13 cellular contexts compared by ENCODE assay signal in the genomic region with DNA sequence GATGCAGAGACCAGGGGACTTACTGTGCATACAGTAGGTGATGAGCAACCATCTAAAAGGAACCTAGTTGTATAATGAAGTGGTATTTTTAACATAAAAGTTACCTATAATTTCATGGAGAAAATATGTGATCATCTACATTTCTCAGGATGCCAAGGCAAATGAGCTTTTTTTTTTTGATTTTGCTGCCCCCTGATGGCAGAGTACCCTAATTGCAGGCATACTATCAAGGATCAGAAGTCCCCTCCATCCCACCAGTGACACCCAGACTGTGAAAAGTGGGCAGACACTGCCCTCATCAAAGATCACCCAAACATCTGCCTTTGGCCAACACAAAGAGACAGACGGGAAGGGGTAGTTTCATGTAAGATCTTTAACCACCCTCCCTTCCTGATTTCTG. TPM values are rescaled to one million over a fixed set of nuclear protein-coding genes. Genes with fewer than 3 reads are reported as not detected.
A peak's percentile ranks its signal among the peaks of the same experiment; 100 is the strongest.
DNase-seq lines count a peak whose midpoint lies in the region; ATAC-seq and TF ChIP-seq lines count a peak whose summit lies in the region.
"Had no signal": no experiment of that assay in that cellular context is flagged by ENCODE, and none has a peak within 500 bp of the region (broad histone marks: within the 10 kb centered on the region; RNA-seq: fewer than 3 reads in every experiment).

No MANE protein-coding gene starts in this region.

- no peaks in the 10 kb centered on the region for H4K20me1 ChIP-seq in H9 (ENCODE audit: control insufficient read depth, insufficient read depth, insufficient read length)

- TF ChIP-seq CTCF in AG09319 (IDR thresholded peaks at IDR 0.05; ENCODE audit: low read depth, low read length) (peak; percentile 16), H9 (conservative IDR thresholded peaks at IDR 0.05) (peak; percentile 75), brain microvascular endothelial cell (IDR thresholded peaks at IDR 0.05; ENCODE audit: low read depth, low read length, missing control alignments) (peak; percentile 63), lower lobe of right lung (IDR thresholded peaks at IDR 0.05) (peak; percentile 44)

- H3K9me3 Mint-ChIP-seq in H9 = peaks cover 13 to 17% of the 10 kb centered on the region in 2 experiments

- DNase-seq in AG09319 (ENCODE audit: extremely low read depth, low read depth) (no peak), H9 (no peak), brain microvascular endothelial cell (no peak), lower lobe of right lung (no peak), SW480 (ENCODE audit: low spot score) (no peak), NOMO-1 treated with dmso at 0.1 percent for 144 hours (lab: John Stamatoyannopoulos, UW; ENCODE audit: unreplicated experiment) (no peak), SHP77 (lab: John Stamatoyannopoulos, UW) (no peak)
- DNase-seq: CD8-positive, alpha-beta memory T cell; NCI-H1417 treated with DMSO at 0.1 percent for 48 hours; NCI-H774; stomach; T-cell had no signal

- H2BK12ac ChIP-seq in H9 (ENCODE audit: insufficient read length, low read depth, low read length) = no peak overlapping the region

- no peak overlapping the region for H2AK5ac ChIP-seq in H9 (ENCODE audit: insufficient read length, low read length)

- no CpG with 5 or more reads among the region's 1 CpG for WGBS in H9 (ENCODE audit: extremely low coverage, insufficient read length, low lambda C conversion rate)

- no peak overlapping the region for H3K18ac ChIP-seq in H9 (ENCODE audit: insufficient read length, low read depth, low read length)

- H2BK120ac ChIP-seq in H9 (ENCODE audit: low read depth, low read length, poor library complexity, severe bottlenecking) = no peak overlapping the region

- H2BK15ac ChIP-seq in H9 (ENCODE audit: low read depth, low read length) = no peak overlapping the region

- H4K91ac ChIP-seq in H9 (ENCODE audit: insufficient read length, low read depth, low read length) = no peak overlapping the region

- H3K9me3 ChIP-seq in H9 (ENCODE audit: control insufficient read depth, low read depth, low read length) (peaks cover 5% of the 10 kb centered on the region), lower lobe of right lung (peaks cover 12% of the 10 kb centered on the region)

- intact Hi-C loops in lower lobe of right lung (cut with DNase I) = no loop called here

- H3K36me3 ChIP-seq in brain microvascular endothelial cell (replicated peaks) = no peaks in the 10 kb centered on the region
- H3K36me3 ChIP-seq in lower lobe of right lung = no peaks in the 10 kb centered on the region
- H3K36me3 ChIP-seq: stomach had no signal

- H3K4me1 Mint-ChIP-seq in H9 = no peaks in the 10 kb centered on the region

- no peak overlapping the region for H3K9ac ChIP-seq in H9 (ENCODE audit: extremely low read depth, insufficient read length, low read length)

- H3K4me3 Mint-ChIP-seq in H9 = no peak overlapping the region
- H3K4me3 Mint-ChIP-seq: CD8-positive, alpha-beta memory T cell; T-cell had no signal

- H3K4ac ChIP-seq in H9 (ENCODE audit: low read depth, low read length) = no peak overlapping the region

- no peaks in the 10 kb centered on the region for H3K23me2 ChIP-seq in H9 (ENCODE audit: insufficient read length, low read depth, low read length, poor library complexity, severe bottlenecking)

- H3K4me3 ChIP-seq in brain microvascular endothelial cell (ENCODE audit: low read depth, low read length) (no peak overlapping the region), lower lobe of right lung (no peak overlapping the region)
- H3K4me3 ChIP-seq: stomach had no signal

- in situ Hi-C loops in brain microvascular endothelial cell (cut with HindIII; ENCODE audit: low pct_ligation_motif_present, low sequenced_read_pairs) = no loop called here

- peaks cover 20% of the 10 kb centered on the region for H3K27me3 Mint-ChIP-seq in H9 (ENCODE audit: low read depth)

- no peak overlapping the region for H3K23ac ChIP-seq in H9 (ENCODE audit: insufficient read length, low read depth, low read length)

- ATAC-seq in lower lobe of right lung = no peak
- no peak for ATAC-seq in HG03354 (IDR thresholded peaks at IDR 0.05; ENCODE audit: poor library complexity, severe bottlenecking, unreplicated experiment)
- ATAC-seq: T-cell had no signal

- no peak overlapping the region for H3K27ac Mint-ChIP-seq in H9
- H3K27ac Mint-ChIP-seq: CD8-positive, alpha-beta memory T cell; T-cell had no signal

- no peak overlapping the region for H2BK20ac ChIP-seq in H9 (ENCODE audit: low read depth, low read length, poor library complexity, severe bottlenecking)

- H3K4me1 ChIP-seq in H9 (ENCODE audit: insufficient read depth, low read length) = no peaks in the 10 kb centered on the region
- peaks cover 7% of the 10 kb centered on the region for H3K4me1 ChIP-seq in lower lobe of right lung

- no peak overlapping the region for H3T11ph ChIP-seq in H9 (ENCODE audit: low read length)

- H3K36me3 Mint-ChIP-seq in H9 (ENCODE audit: insufficient read depth in 1 of 3, low read depth in 3 of 3) = peaks cover 0 to 5% (median 4%) of the 10 kb centered on the region in 3 experiments; a peak in 2 of 7 replicates

- H2BK5ac ChIP-seq in H9 (ENCODE audit: insufficient read length, low read length) = no peak overlapping the region

- no peak overlapping the region for H4K5ac ChIP-seq in H9 (ENCODE audit: insufficient read length, low read depth, low read length)

- no peak overlapping the region for H3K27ac ChIP-seq in H9 (ENCODE audit: insufficient read length, low read depth, low read length)
- H3K27ac ChIP-seq in brain microvascular endothelial cell = no peak overlapping the region
- no peak overlapping the region for H3K27ac ChIP-seq in lower lobe of right lung

- H3K56ac ChIP-seq in H9 (ENCODE audit: insufficient read length, low read depth, low read length) = no peak overlapping the region

- H3K4me2 ChIP-seq in H9 (ENCODE audit: insufficient read depth, insufficient read length, low read length) = no peak overlapping the region

- no peaks in the 10 kb centered on the region for H3K79me1 ChIP-seq in H9 (ENCODE audit: insufficient read depth, low read depth, low read length, poor library complexity, severe bottlenecking)

- H3K27me3 ChIP-seq in H9 (ENCODE audit: insufficient read depth, low read length) (no peaks in the 10 kb centered on the region), brain microvascular endothelial cell (replicated peaks) (peaks cover 13% of the 10 kb centered on the region), lower lobe of right lung (ENCODE audit: low read depth) (no peaks in the 10 kb centered on the region)

- H2AFZ ChIP-seq in H9 (ENCODE audit: low read length) = no peak overlapping the region

- no peak overlapping the region for H3K14ac ChIP-seq in H9 (ENCODE audit: insufficient read depth, low read length)

- no peaks in the 10 kb centered on the region for H3K79me2 ChIP-seq in H9 (ENCODE audit: insufficient read depth, low read length)

- H4K8ac ChIP-seq in H9 (replicated peaks; ENCODE audit: insufficient read length, low read depth, low read length) = no peak overlapping the region

RNA-seq across cellular contexts. Expression of a gene that starts 9.6 kb away (rescaled TPM):
- 0.90 and 1.0 TPM in 2 replicates for total RNA-seq in H9 (2021)
- total RNA-seq in lower lobe of right lung = 5.2 TPM

RNA-seq across cellular contexts. Expression of a gene that starts 30.9 kb away (rescaled TPM):
- 0.39 and 0.74 TPM in 2 replicates for total RNA-seq in H9 (2021)
- total RNA-seq in lower lobe of right lung = 73.1 TPM

Comparison
In these comparisons a context has a peak if more than half of its experiments do, and no peak if none do; other contexts are left out.
1. CTCF ChIP-seq: peak in every context shown above with its lines; median percentile 75 in H9; 63 in brain microvascular endothelial cell; 44 in lower lobe of right lung; 16 in AG09319.
2. RNA of a gene that starts 30.9 kb away (total RNA-seq): 73.1 TPM in lower lobe of right lung (single experiment); 0.39 to 0.74 TPM in H9; every median in the first group is over 10 times any median in the second.